1 cellular context compared by ENCODE assay signal in the genomic region with DNA sequence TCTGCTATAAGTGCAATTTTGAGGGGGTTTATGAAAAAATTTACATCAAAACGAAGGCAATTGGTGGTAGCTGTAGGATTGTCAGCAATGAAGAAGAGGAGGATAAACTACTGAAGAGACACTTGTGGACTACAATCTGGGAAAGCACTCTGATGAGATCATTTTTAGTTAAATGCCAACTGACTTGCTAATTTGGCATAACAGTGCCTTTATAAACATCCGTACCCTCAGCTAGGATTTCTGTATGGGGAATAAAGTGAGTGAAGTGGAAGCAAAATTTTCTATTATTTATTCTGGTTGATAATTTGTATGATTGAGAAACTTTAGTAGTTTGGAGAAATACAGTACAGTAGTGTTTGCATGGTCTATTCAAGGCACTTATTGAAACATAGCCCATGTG.
TF ChIP-seq lines count a peak whose summit lies in the region.

No MANE protein-coding gene starts in this region.

TF ChIP-seq in HepG2, 621 proteins besides CTCF, POLR2A, EP300 and RAD21 (continued from another document):
- TF ChIP-seq, protein P1, sequence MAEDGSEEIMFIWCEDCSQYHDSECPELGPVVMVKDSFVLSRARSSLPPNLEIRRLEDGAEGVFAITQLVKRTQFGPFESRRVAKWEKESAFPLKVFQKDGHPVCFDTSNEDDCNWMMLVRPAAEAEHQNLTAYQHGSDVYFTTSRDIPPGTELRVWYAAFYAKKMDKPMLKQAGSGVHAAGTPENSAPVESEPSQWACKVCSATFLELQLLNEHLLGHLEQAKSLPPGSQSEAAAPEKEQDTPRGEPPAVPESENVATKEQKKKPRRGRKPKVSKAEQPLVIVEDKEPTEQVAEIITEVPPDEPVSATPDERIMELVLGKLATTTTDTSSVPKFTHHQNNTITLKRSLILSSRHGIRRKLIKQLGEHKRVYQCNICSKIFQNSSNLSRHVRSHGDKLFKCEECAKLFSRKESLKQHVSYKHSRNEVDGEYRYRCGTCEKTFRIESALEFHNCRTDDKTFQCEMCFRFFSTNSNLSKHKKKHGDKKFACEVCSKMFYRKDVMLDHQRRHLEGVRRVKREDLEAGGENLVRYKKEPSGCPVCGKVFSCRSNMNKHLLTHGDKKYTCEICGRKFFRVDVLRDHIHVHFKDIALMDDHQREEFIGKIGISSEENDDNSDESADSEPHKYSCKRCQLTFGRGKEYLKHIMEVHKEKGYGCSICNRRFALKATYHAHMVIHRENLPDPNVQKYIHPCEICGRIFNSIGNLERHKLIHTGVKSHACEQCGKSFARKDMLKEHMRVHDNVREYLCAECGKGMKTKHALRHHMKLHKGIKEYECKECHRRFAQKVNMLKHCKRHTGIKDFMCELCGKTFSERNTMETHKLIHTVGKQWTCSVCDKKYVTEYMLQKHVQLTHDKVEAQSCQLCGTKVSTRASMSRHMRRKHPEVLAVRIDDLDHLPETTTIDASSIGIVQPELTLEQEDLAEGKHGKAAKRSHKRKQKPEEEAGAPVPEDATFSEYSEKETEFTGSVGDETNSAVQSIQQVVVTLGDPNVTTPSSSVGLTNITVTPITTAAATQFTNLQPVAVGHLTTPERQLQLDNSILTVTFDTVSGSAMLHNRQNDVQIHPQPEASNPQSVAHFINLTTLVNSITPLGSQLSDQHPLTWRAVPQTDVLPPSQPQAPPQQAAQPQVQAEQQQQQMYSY (CRISPR knock-in tag; IDR thresholded peaks at IDR 0.05) = no peak
